In the genomic region with DNA sequence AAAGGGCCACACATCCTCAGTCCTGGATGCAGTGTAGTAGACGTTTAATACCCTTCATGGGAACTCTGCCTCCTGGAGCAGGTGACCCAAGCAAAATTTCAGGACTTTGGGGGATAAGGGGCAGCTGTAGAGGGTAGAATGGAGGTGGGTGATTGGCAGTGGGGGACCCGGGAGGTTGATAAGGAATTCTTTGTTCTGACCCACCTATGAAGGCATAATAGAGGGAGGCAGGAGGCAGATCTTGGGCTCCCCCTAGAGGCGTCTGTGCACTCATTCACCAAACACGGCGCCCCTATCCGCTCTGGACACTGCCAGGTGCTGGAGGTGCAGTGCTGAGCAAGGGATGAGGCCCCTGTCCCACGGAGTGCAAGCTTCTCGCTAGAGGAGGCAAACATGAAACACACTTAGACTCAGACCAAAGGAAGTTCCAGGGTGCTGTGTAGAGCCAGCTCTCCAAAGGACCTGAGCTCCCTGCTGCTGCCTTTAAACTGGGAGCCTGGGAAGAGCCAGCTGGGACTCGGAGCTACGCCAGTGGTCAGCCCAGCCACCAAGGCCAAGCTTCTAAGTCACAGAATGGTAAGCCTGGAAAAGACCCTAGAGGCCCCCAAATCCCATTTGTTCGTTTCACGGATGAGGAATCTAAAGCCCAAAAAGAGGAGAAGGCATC, we compare ENCODE assay signal across 8 cellular contexts.
DNase-seq lines count a peak whose midpoint lies in the region; ATAC-seq and TF ChIP-seq lines count a peak whose summit lies in the region.

No MANE protein-coding gene starts in this region.

- POLR2A ChIA-PET in HEK293T (lab: Yijun Ruan, JAX): interaction anchor here (1.2 kb wide), 2 partner anchors 11 to 26 kb away, joined by 3 to 4 read pairs; partner anchors contain the start of gene GRPEL2

- CTCF ChIA-PET in HEK293T (lab: Yijun Ruan, JAX): interaction anchor here (0.6 to 3.4 kb wide), 17 partner anchors 8 to 194 kb away, joined by 3 to 20 read pairs (median 5); partner anchors contain the start of gene PCYOX1L

- ATAC-seq in HG03378 (IDR thresholded peaks at IDR 0.05; ENCODE audit: unreplicated experiment): no peak

- peak; percentile 94 for TF ChIP-seq CTCF in GM12873 (IDR thresholded peaks at IDR 0.05; ENCODE audit: insufficient read depth, low read depth, low read length, missing control alignments)

- DNase-seq in HEK293T (ENCODE audit: extremely low spot score) (peak; percentile 76), NAMALWA (ENCODE audit: low spot score) (peak; percentile 77), T-helper 2 cell (peak; percentile 34 to 66 (median 42)), anterior cingulate cortex (lab: John Stamatoyannopoulos, UW) (peak in 32 of 58 donors; percentile 5 to 62 (median 22)), iPS DF 19.7 (ENCODE audit: low read depth, low spot score) (peak; percentile 56)
- DNase-seq in stimulated activated CD4-positive, alpha-beta T cell treated with anti-CD3 and anti-CD28 coated beads, Interleukin-15, amount 100 ng/mL, for 1 hour (ENCODE audit: low read depth in 1 of 2, low spot score in 1 of 2): peak; percentile 42 to 45

TF ChIP-seq in HEK293T, 16 proteins besides CTCF, POLR2A, EP300 and RAD21:
- no peak for TF ChIP-seq TARDBP (IDR thresholded peaks at IDR 0.05)
- no peak for TF ChIP-seq ARNT (IDR thresholded peaks at IDR 0.05)
- TF ChIP-seq SUZ12 (IDR thresholded peaks at IDR 0.05): no peak
- TF ChIP-seq L3MBTL2 (conservative IDR thresholded peaks at IDR 0.05): no peak
- no peak for TF ChIP-seq ZNF384 (IDR thresholded peaks at IDR 0.05)

Comparison
In these comparisons a context has a peak if more than half of its experiments do, and no peak if none do; other contexts are left out.
1. DNase-seq: peak in every context shown above with its lines; median percentile 77 in NAMALWA; 76 in HEK293T; 56 in iPS DF 19.7; 44 in stimulated activated CD4-positive, alpha-beta T cell treated with anti-CD3 and anti-CD28 coated beads, Interleukin-15, amount 100 ng/mL, for 1 hour; 42 in T-helper 2 cell; 22 in anterior cingulate cortex.